Comparison of ENCODE assay signal across 16 cellular contexts in genomic region chr6:152969688-152970418, GRCh38.
"Had no signal": no experiment of that assay in that cellular context is flagged by ENCODE, and none has a peak within 500 bp of the region (broad histone marks: within the 10 kb centered on the region; RNA-seq: fewer than 3 reads in every experiment).

No MANE protein-coding gene starts in this region.

- H3K27me3 ChIP-seq: esophagus squamous epithelium, gastroesophageal sphincter, left lung, ovary, right atrium auricular region had no signal

- H3K27ac ChIP-seq: esophagus squamous epithelium, gastroesophageal sphincter, left lung, lower lobe of right lung, ovary, right atrium auricular region had no signal

- H3K36me3 ChIP-seq: ovary had no signal

- H3K4me3 ChIP-seq: esophagus squamous epithelium, gastroesophageal sphincter, left lung, lower lobe of right lung, ovary, right atrium auricular region had no signal

- H3K4me1 ChIP-seq: gastroesophageal sphincter, right atrium auricular region had no signal

- DNase-seq: dermis blood vessel endothelial cell; esophagus squamous epithelium; foreskin fibroblast; glutamatergic neuron; islet precursor cell; left lung; lower lobe of right lung; natural killer cell; nucleus accumbens; ovary; small intestine; stimulated activated CD4-positive, alpha-beta T cell treated with anti-CD3 and anti-CD28 coated beads, Interleukin-12 subunit alpha, Interleukin-12 subunit beta, amount 100 ng/mL, for 4 hours; stimulated activated naive CD4-positive, alpha-beta T cell; trophoblast cell had no signal

- FAIRE-seq: small intestine had no signal

- H3K9me3 ChIP-seq: lower lobe of right lung, right atrium auricular region had no signal

- ATAC-seq: gastroesophageal sphincter, left lung, lower lobe of right lung, natural killer cell had no signal
